Comparison of ENCODE assay signal across 8 cellular contexts in genomic region chr10:80407836-80408197, GRCh38. TPM values are rescaled to one million over a fixed set of nuclear protein-coding genes. Genes with fewer than 3 reads are reported as not detected.
DNase-seq lines count a peak whose midpoint lies in the region; ATAC-seq, FAIRE-seq and TF ChIP-seq lines count a peak whose summit lies in the region.

No MANE protein-coding gene starts in this region.

- H3K27ac Mint-ChIP-seq in CD8-positive, alpha-beta T cell: peak overlapping the region; percentile 77

- CTCF ChIA-PET in CD8-positive, alpha-beta T cell (lab: Charles Lee): interaction anchor here (0.6 to 2.4 kb wide), 8 partner anchors 11 to 220 kb away, joined by 3 to 15 read pairs (median 4); no protein-coding TSS in a partner anchor

- no peaks in the 10 kb centered on the region for H3K36me3 ChIP-seq in CD8-positive, alpha-beta T cell (ENCODE audit: insufficient read depth, low read length)
- H3K36me3 ChIP-seq in KMS-11 (ENCODE audit: insufficient read depth) (no peaks in the 10 kb centered on the region), gastroesophageal sphincter (no peaks in the 10 kb centered on the region), pancreas (no peaks in the 10 kb centered on the region), uterus (no peaks in the 10 kb centered on the region)

- H3K4me3 Mint-ChIP-seq in CD8-positive, alpha-beta T cell: peak overlapping the region; percentile 91

- no peak overlapping the region for H3K27ac ChIP-seq in CD8-positive, alpha-beta T cell (ENCODE audit: low read depth, low read length)
- no peak overlapping the region for H3K27ac ChIP-seq in KMS-11
- peak overlapping the region in 3 of 4 donors; percentile 23 to 90 (median 79) for H3K27ac ChIP-seq in gastroesophageal sphincter
- H3K27ac ChIP-seq in pancreas: peak overlapping the region; percentile 56 to 80 (median 73)
- H3K27ac ChIP-seq in uterus: peak overlapping the region; percentile 86 to 91

- no peaks in the 10 kb centered on the region for H4K20me1 ChIP-seq in KMS-11 (ENCODE audit: insufficient read depth)

- H3K27me3 Mint-ChIP-seq in CD8-positive, alpha-beta T cell (ENCODE audit: low read depth): no peaks in the 10 kb centered on the region

- no peaks in the 10 kb centered on the region for H3K9me3 ChIP-seq in CD8-positive, alpha-beta T cell (ENCODE audit: low read length)
- no peaks in the 10 kb centered on the region for H3K9me3 ChIP-seq in gastroesophageal sphincter
- H3K9me3 ChIP-seq in pancreas: no peaks in the 10 kb centered on the region
- no peaks in the 10 kb centered on the region for H3K9me3 ChIP-seq in uterus

- FAIRE-seq in pancreas (lab: Jason Lieb, UNC): no peak

- H3K4me2 ChIP-seq in KMS-11: peak overlapping the region; percentile 46

- H3K4me1 ChIP-seq in CD8-positive, alpha-beta T cell (ENCODE audit: insufficient read depth, low read length): peaks cover 4% of the 10 kb centered on the region
- no peaks in the 10 kb centered on the region for H3K4me1 ChIP-seq in KMS-11 (ENCODE audit: low read depth, poor library complexity, severe bottlenecking)
- H3K4me1 ChIP-seq in gastroesophageal sphincter: peaks cover 0 to 48% (median 5%) of the 10 kb centered on the region in 3 donors
- peaks cover 0 to 7% (median 5%) of the 10 kb centered on the region in 3 donors for H3K4me1 ChIP-seq in pancreas
- H3K4me1 ChIP-seq in uterus: peaks cover 0 to 4% of the 10 kb centered on the region in 2 donors

- intact Hi-C loops in CD8-positive, alpha-beta T cell (cut with DNase I, micrococcal nuclease): loop anchor here (1.0 to 5.0 kb wide), 2 partner anchors 44 to 47 kb away; partner anchors contain the start of gene TSPAN14 (in 1 of the 2)
- intact Hi-C loops in pancreas (cut with DNase I) (no loop called here), uterus (cut with DNase I; ENCODE audit: low total_unique reads) (no loop called here)

- no peak for TF ChIP-seq CTCF in CD8-positive, alpha-beta T cell (IDR thresholded peaks at IDR 0.05)
- no peak for TF ChIP-seq CTCF in KMS-11 (conservative IDR thresholded peaks at IDR 0.05; ENCODE audit: low read depth, low read length)
- TF ChIP-seq CTCF in gastroesophageal sphincter (IDR thresholded peaks at IDR 0.05): no peak
- TF ChIP-seq CTCF in pancreas (IDR thresholded peaks at IDR 0.05): no peak
- TF ChIP-seq CTCF in uterus (IDR thresholded peaks at IDR 0.05): no peak

- peak; percentile 34 for ATAC-seq in CD8-positive, alpha-beta T cell
- ATAC-seq in GM21447 (IDR thresholded peaks at IDR 0.05; ENCODE audit: unreplicated experiment) (peak; percentile 33), gastroesophageal sphincter (peak; percentile 26), pancreas (peak; percentile 53 to 71 (median 66))

- H3K9ac ChIP-seq in KMS-11: peak overlapping the region; percentile 57; the same call in 1 of the 2 replicates

- no peaks in the 10 kb centered on the region for H3K27me3 ChIP-seq in CD8-positive, alpha-beta T cell (ENCODE audit: insufficient read depth, low read length)
- H3K27me3 ChIP-seq in KMS-11 (ENCODE audit: insufficient read depth, low read depth): no peaks in the 10 kb centered on the region
- H3K27me3 ChIP-seq in gastroesophageal sphincter: peaks cover 14% of the 10 kb centered on the region
- H3K27me3 ChIP-seq in pancreas: no peaks in the 10 kb centered on the region
- H3K27me3 ChIP-seq in uterus: no peaks in the 10 kb centered on the region

- TF ChIP-seq POLR2A in gastroesophageal sphincter (IDR thresholded peaks at IDR 0.05) (no peak), uterus (IDR thresholded peaks at IDR 0.05) (no peak)

- 28 to 45% methylated on average over 4 to 14 of the region's 16 CpGs for WGBS in gastroesophageal sphincter (ENCODE audit: low coverage in 1 of 2), 2 donors
- WGBS in pancreas, 2 donors: 4% methylated on average over 16 of the region's 16 CpGs

- H3K9me3 Mint-ChIP-seq in CD8-positive, alpha-beta T cell: no peaks in the 10 kb centered on the region

- peaks cover 27% of the 10 kb centered on the region for H3K4me1 Mint-ChIP-seq in CD8-positive, alpha-beta T cell (ENCODE audit: low read depth)

- H3K36me3 Mint-ChIP-seq in CD8-positive, alpha-beta T cell: peaks cover 2% of the 10 kb centered on the region

- H3K4me3 ChIP-seq in CD8-positive, alpha-beta T cell (ENCODE audit: low read depth, low read length): peak overlapping the region; percentile 65
- no peak overlapping the region for H3K4me3 ChIP-seq in KMS-11 (IDR thresholded peaks at IDR 0.05; ENCODE audit: insufficient read depth, low read depth, low read length)
- peak overlapping the region; percentile 83 to 84 for H3K4me3 ChIP-seq in gastroesophageal sphincter
- H3K4me3 ChIP-seq in pancreas: peak overlapping the region; percentile 68 to 100 (median 78)
- peak overlapping the region; percentile 78 to 82 for H3K4me3 ChIP-seq in uterus

- H3K79me2 ChIP-seq in KMS-11 (ENCODE audit: insufficient read depth, low read depth): no peaks in the 10 kb centered on the region

- H2AFZ ChIP-seq in KMS-11 (ENCODE audit: low read depth): peak overlapping the region; percentile 89

- POLR2A ChIA-PET in CD8-positive, alpha-beta T cell (lab: Charles Lee): interaction anchor here (0.7 to 1.0 kb wide), 5 partner anchors 11 to 104 kb away, joined by 3 to 7 read pairs (median 3); no protein-coding TSS in a partner anchor

- DNase-seq in CD8-positive, alpha-beta T cell: peak in 1 of 7 experiments; percentile 13
- peak; percentile 79 for DNase-seq in activated CD8-positive, alpha-beta memory T cell treated with anti-CD3 and anti-CD28 coated beads, Interleukin-2, amount 50 U/mL, for 48 hours
- DNase-seq in pancreas (peak in 2 of 6 donors; percentile 28 to 66), uterus (no peak), SHP77 treated with DMSO at 0.1 percent for 48 hours (lab: John Stamatoyannopoulos, UW) (no peak)

- no peak for TF ChIP-seq EP300 in gastroesophageal sphincter (IDR thresholded peaks at IDR 0.05)

RNA-seq across cellular contexts. Expression of gene PRXL2A, which starts 0.5 kb away (rescaled TPM):
- 1 to 10 TPM; 4.6 to 5.1 TPM for total RNA-seq in CD8-positive, alpha-beta T cell
- total RNA-seq in gastroesophageal sphincter: 10 to 100 TPM; 26.4 to 29.4 (median 26.6) TPM
- total RNA-seq in pancreas: 10 to 100 TPM; 18.2 to 39.8 (median 26.8) TPM
- 10 to 100 TPM; 18.6 to 38.4 TPM for polyA plus RNA-seq in pancreas
- total RNA-seq in uterus: 10 to 100 TPM; 12.3 to 70.7 (median 50.9) TPM

RNA-seq across cellular contexts. Expression of gene TSPAN14, which starts 46.3 kb away (rescaled TPM):
- 10 to 100 TPM; 63.9 to 66.1 TPM for total RNA-seq in CD8-positive, alpha-beta T cell
- 10 to 100 TPM; 23.3 to 52.4 (median 37.1) TPM for total RNA-seq in gastroesophageal sphincter
- total RNA-seq in pancreas: 10 to 100 TPM; 20.5 to 61.9 (median 26.2) TPM
- polyA plus RNA-seq in pancreas: 10 to 100 TPM; 10.6 to 18.8 TPM
- 100 to 1,000 TPM in 1 of 4 donors, 10 to 100 TPM in 3; 37.1 to 110 (median 66.1) TPM for total RNA-seq in uterus

RNA-seq across cellular contexts. Expression of gene DYDC2, which starts 51.2 kb away (rescaled TPM):
- total RNA-seq in CD8-positive, alpha-beta T cell: not detected
- total RNA-seq in gastroesophageal sphincter: not detected
- total RNA-seq in pancreas: under 1 TPM in 2 of 6 donors, not detected in 4; 0.32 to 0.44 TPM
- polyA plus RNA-seq in pancreas: under 1 TPM; 0.05 to 0.15 TPM
- total RNA-seq in uterus: 10 to 100 TPM in 1 of 4 donors, 1 to 10 TPM in 1, under 1 TPM in 1, not detected in 1; 0.73 to 12.4 (median 6.6) TPM

RNA-seq across cellular contexts. Expression of gene DYDC1, which starts 51.3 kb away (rescaled TPM):
- not detected for total RNA-seq in CD8-positive, alpha-beta T cell
- total RNA-seq in gastroesophageal sphincter (not detected), pancreas (not detected), uterus (not detected)
- polyA plus RNA-seq in pancreas: not detected

Comparison
In these comparisons a context has a peak if more than half of its experiments do, and no peak if none do; other contexts are left out.
1. H3K27ac ChIP-seq: peak in gastroesophageal sphincter (3 of 4), pancreas (4 of 4) and uterus (2 of 2); none in CD8-positive, alpha-beta T cell (single experiment) and KMS-11 (single experiment).
2. intact Hi-C loops: an anchor here in CD8-positive, alpha-beta T cell (1.0 to 5.0 kb wide); none called in pancreas and uterus.
3. Peak in every context shown above with its lines, with median percentiles within 50 percentile points of each other: ATAC-seq.